Comparison of ENCODE assay signal across 8 cellular contexts in the genomic region with DNA sequence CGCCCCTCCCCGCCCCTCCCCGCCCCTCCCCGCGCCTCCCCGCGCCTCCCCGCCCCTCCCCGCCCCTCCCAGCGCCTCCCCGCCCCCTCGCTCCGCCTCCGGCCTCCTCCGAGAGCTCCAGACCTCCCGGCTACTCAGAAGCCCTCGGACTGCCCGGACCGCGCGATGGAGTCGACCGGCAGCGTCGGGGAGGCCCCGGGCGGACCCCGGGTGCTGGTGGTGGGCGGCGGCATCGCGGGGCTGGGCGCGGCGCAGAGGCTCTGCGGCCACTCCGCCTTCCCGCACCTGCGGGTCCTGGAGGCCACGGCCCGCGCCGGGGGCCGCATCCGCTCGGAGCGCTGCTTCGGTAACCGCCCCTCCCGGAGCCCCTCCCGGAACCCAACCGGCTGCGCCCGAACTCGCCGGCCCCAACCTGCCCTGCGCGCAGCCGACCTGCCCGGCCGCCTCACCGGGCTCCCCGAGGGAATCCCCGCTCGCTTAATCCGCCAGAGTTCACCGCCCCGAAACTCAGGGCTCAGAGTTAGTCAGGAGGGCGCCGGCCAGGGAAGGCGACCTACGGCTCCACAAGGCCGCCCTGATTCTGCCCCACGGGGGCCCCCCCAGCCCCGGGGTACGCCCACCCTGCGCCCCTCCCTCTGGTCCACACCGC. TPM values are rescaled to one million over a fixed set of nuclear protein-coding genes. Genes with fewer than 3 reads are reported as not detected.
A peak's percentile ranks its signal among the peaks of the same experiment; 100 is the strongest.
DNase-seq lines count a peak whose midpoint lies in the region; ATAC-seq and TF ChIP-seq lines count a peak whose summit lies in the region.

Gene PAOX, plus strand, starts transcription at position 111 of the 649 bp plus-strand sequence. Its CDS starts 55 bp downstream, at position 166.

- peak within 1 kb of the TSS; percentile 65 to 91 (median 85) for H3K27ac ChIP-seq in spleen

- no peak for TF ChIP-seq CTCF in cardiac fibroblast (IDR thresholded peaks at IDR 0.05; ENCODE audit: low read depth, low read length)
- TF ChIP-seq CTCF in spleen (IDR thresholded peaks at IDR 0.05 in 8 of 11, conservative IDR thresholded peaks at IDR 0.05 in 3 of 11): no peak

- H3K27me3 Mint-ChIP-seq in immature natural killer cell (ENCODE audit: low read depth in 3 of 3): peaks cover 0 to 2% (median 0%) of the 10 kb centered on the region in 3 donors

- H3K4me1 ChIP-seq in spleen: peaks cover 20 to 53% (median 41%) of the 10 kb centered on the region in 6 donors

- no peaks in the 10 kb centered on the region for H3K9me3 ChIP-seq in spleen

- peaks cover 0 to 24% (median 2%) of the 10 kb centered on the region in 6 donors for H3K36me3 ChIP-seq in spleen

- peak within 1 kb of the TSS; percentile 79 to 89 (median 83) for H3K4me3 Mint-ChIP-seq in immature natural killer cell

- no peaks in the 10 kb centered on the region for H3K9me3 Mint-ChIP-seq in immature natural killer cell

- peaks cover 0 to 13% (median 0%) of the 10 kb centered on the region in 7 donors for H3K27me3 ChIP-seq in spleen (replicated peaks in 1 of 7)

- intact Hi-C loops in spleen (cut with DNase I; ENCODE audit: low total_unique reads): no loop called here

- H3K4me1 Mint-ChIP-seq in immature natural killer cell: peaks cover 7 to 8% of the 10 kb centered on the region in 2 donors

- no peak for TF ChIP-seq POLR2A in spleen (IDR thresholded peaks at IDR 0.05)

- H3K4me3 ChIP-seq in cardiac fibroblast (replicated peaks in 1 of 2; ENCODE audit: low read depth in 2 of 2, low read length in 2 of 2) (peak within 1 kb of the TSS; percentile 66 to 69), spleen (peak within 1 kb of the TSS; percentile 78 to 95 (median 92))

- peak within 1 kb of the TSS in 2 of 6 donors; percentile 16 to 60 for H3K27ac Mint-ChIP-seq in immature natural killer cell

- 0 to 6% (median 3%) methylated on average over 6 to 67 of the region's 78 CpGs for WGBS in spleen, 5 donors

- DNase-seq in C1 segment of cervical spinal cord (lab: John Stamatoyannopoulos, UW) (peak in 11 of 14 donors; percentile 21 to 67 (median 51)), GM19238 (ENCODE audit: insufficient read length, low spot score) (peak; percentile 87), T1000 (lab: John Stamatoyannopoulos, UW) (peak; percentile 36), cardiac fibroblast (ENCODE audit: low read depth in 2 of 2) (peak; percentile 59 to 78), immature natural killer cell (peak; percentile 38 to 59 (median 54)), spleen (peak; percentile 94), A172 (ENCODE audit: low spot score) (no peak)

- H3K36me3 Mint-ChIP-seq in immature natural killer cell: no peaks in the 10 kb centered on the region

- peak; percentile 63 for ATAC-seq in HG03354 (IDR thresholded peaks at IDR 0.05; ENCODE audit: poor library complexity, severe bottlenecking, unreplicated experiment)

RNA-seq across cellular contexts. Expression of gene PAOX, which starts in this region (rescaled TPM):
- polyA plus RNA-seq in immature natural killer cell: 10 to 100 TPM; 10.5 to 13.0 (median 11.0) TPM
- 10 to 100 TPM; 16.2 to 34.0 (median 22.8) TPM for total RNA-seq in spleen
- 10 to 100 TPM; 15.4 to 26.0 (median 19.3) TPM for polyA plus RNA-seq in spleen
- total RNA-seq in A172 (2014; rRNA removed; shearing (Covaris generic)): 5.3 and 6.1 TPM in 2 replicates
